8 cellular contexts compared by ENCODE assay signal in the genomic region with DNA sequence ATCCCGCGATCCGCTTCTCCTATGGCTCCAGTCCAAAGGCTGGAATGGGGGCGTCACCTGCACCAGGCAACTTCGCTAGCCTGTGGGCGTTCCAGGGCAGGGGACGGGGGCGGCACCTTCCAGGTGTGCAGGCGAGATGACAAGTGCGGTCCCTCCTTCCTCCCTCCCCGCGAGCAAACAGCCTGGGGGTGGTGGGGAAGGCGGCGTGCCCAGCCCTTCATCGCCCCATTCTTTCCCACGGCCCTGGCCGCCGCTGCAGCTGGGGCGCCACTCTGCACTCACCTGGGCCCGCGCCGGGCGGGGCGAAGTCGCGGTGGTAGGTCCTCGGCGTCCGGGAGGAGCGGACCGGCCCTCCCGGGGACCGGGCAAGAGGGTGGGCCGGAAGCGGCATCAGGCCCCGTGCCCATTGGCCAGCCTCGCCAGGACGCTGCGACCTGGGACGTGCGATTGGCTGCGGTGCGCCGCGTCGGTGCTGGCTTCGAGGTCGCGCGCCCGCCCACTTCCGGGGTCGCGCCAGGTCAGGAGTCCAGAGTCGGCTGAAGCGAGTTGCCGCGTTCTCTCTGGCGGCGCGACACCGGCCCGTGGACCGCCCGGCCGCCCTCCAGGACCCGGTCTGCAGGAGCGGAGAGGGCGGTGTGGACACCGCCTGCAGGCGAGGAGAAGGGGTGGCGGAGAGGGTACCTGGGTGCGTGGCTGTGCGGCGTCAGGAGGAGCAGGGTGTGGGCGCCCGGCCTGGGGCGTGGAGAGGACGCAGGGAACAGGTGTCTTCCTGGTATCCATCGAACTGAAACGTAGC. TPM values are rescaled to one million over a fixed set of nuclear protein-coding genes. Genes with fewer than 3 reads are reported as not detected.
DNase-seq lines count a peak whose midpoint lies in the region; ATAC-seq, FAIRE-seq and TF ChIP-seq lines count a peak whose summit lies in the region.

Gene TECPR1 (minus strand): TSS at position 389 of the 796 bp plus-strand sequence. CDS start 6,086 bp downstream, outside the sequence.

- H3K27ac ChIP-seq in endodermal cell (ENCODE audit: low read depth, low read length), result peak within 1 kb of the TSS; percentile 13

- DNase-seq in COR-L47 (lab: John Stamatoyannopoulos, UW), result peak; percentile 89
- DNase-seq in HTR-8/SVneo (ENCODE audit: insufficient read length, low spot score), result peak; percentile 93
- peak; percentile 94 for DNase-seq in NOMO-1 treated with DMSO at 0.1 percent for 48 hours (lab: John Stamatoyannopoulos, UW; ENCODE audit: unreplicated experiment)
- DNase-seq in activated CD8-positive, alpha-beta memory T cell treated with anti-CD3 and anti-CD28 coated beads for 48 hours (ENCODE audit: low read depth in 2 of 3, low spot score in 2 of 3), result peak; percentile 67 to 85 (median 85)
- peak; percentile 98 for DNase-seq in endodermal cell
- DNase-seq in mesenteric fat pad (ENCODE audit: low spot score), result peak; percentile 100
- DNase-seq in stimulated activated CD8-positive, alpha-beta memory T cell treated with anti-CD3 and anti-CD28 coated beads, Interleukin-15, amount 100 ng/mL, for 24 hours (ENCODE audit: low read depth), result peak; percentile 69

- FAIRE-seq in HTR-8/SVneo (lab: Jason Lieb, UNC), result peak; percentile 82

- H3K9me3 Mint-ChIP-seq in endodermal cell, result no peaks in the 10 kb centered on the region

- peak within 1 kb of the TSS; percentile 83 for H3K27ac Mint-ChIP-seq in endodermal cell

- H3K9me3 ChIP-seq in endodermal cell (ENCODE audit: control insufficient read depth, low read length), result no peaks in the 10 kb centered on the region

- no peaks in the 10 kb centered on the region for H3K36me3 ChIP-seq in endodermal cell (ENCODE audit: control insufficient read depth, insufficient read depth, low read length)

- peak within 1 kb of the TSS; percentile 87 for H3K4me3 ChIP-seq in endodermal cell (ENCODE audit: low read length)

- H3K36me3 Mint-ChIP-seq in endodermal cell (ENCODE audit: low read depth), result peaks cover 16% of the 10 kb centered on the region

- ATAC-seq in GM21381 (IDR thresholded peaks at IDR 0.05; ENCODE audit: unreplicated experiment), result peak; percentile 98

- H3K27me3 ChIP-seq in endodermal cell (ENCODE audit: control insufficient read depth, insufficient read depth, low read length, poor library complexity, severe bottlenecking), result no peaks in the 10 kb centered on the region

- WGBS in endodermal cell (ENCODE audit: insufficient coverage in 1 of 2, insufficient read length in 1 of 2), 2 experiments, result 0 to 1% methylated on average over 19 to 81 of the region's 81 CpGs

- H3K4me1 Mint-ChIP-seq in endodermal cell, result peaks cover 18% of the 10 kb centered on the region

- no peak for TF ChIP-seq CTCF in endodermal cell (conservative IDR thresholded peaks at IDR 0.05)

- peak within 1 kb of the TSS; percentile 39 for H3K9ac ChIP-seq in endodermal cell (ENCODE audit: extremely low read depth, low read length, poor library complexity, severe bottlenecking)

- H3K4me3 Mint-ChIP-seq in endodermal cell, result peak within 1 kb of the TSS; percentile 90

- no peaks in the 10 kb centered on the region for H3K27me3 Mint-ChIP-seq in endodermal cell (ENCODE audit: insufficient read depth)

- peaks cover 5% of the 10 kb centered on the region for H3K4me1 ChIP-seq in endodermal cell (ENCODE audit: control insufficient read depth, insufficient read depth, low read length)

RNA-seq across cellular contexts. Expression of gene TECPR1, which starts in this region (rescaled TPM):
- total RNA-seq in endodermal cell, result 10 to 100 TPM; 27.2 to 32.0 TPM
- polyA plus RNA-seq in endodermal cell (2013, experiment 1 of 2), result 18.7 TPM
- 19.2 TPM for polyA plus RNA-seq in endodermal cell (2013, experiment 2 of 2)
- total RNA-seq in mesenteric fat pad, result 25.5 TPM

Comparison
In these comparisons a context has a peak if more than half of its experiments do, and no peak if none do; other contexts are left out.
1. Peak in every context shown above with its lines: DNase-seq, ATAC-seq, H3K4me3 ChIP-seq and H3K27ac ChIP-seq.